31 cellular contexts compared by ENCODE assay signal in the genomic region with DNA sequence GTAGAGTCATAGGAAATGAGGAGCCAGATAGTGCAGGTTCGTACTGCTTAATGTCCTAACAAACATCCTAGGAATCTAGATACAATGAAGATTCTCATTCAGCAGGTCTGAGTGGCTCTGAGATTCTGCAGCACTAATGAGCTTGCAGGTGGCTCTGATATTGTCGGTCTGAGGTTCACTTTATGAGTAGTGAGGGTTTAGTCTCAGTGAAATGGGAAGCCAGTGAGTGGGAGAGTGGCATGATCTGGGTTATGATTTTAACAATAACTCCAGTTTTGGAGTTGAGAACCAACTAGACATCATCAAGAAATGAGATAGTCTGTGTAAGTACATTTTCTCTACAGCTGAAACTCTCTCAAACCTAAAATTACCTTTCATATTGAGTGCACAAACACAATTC.
"Had no signal": no experiment of that assay in that cellular context is flagged by ENCODE, and none has a peak within 500 bp of the region (broad histone marks: within the 10 kb centered on the region; RNA-seq: fewer than 3 reads in every experiment).

No MANE protein-coding gene starts in this region.

- H3K36me3 ChIP-seq: adrenal gland, esophagus muscularis mucosa, gastrocnemius medialis, heart left ventricle had no signal

- H3K4me1 ChIP-seq: adrenal gland, body of pancreas, esophagus muscularis mucosa, foreskin keratinocyte, gastrocnemius medialis, heart left ventricle had no signal

- H3K4me3 ChIP-seq: adrenal gland, body of pancreas, esophagus muscularis mucosa, gastrocnemius medialis, heart left ventricle had no signal

- H3K27ac Mint-ChIP-seq: activated CD4-positive, alpha-beta memory T cell treated with anti-CD3 and anti-CD28 coated beads for 36 hours; activated CD4-positive, alpha-beta T cell treated with anti-CD3 and anti-CD28 coated beads for 36 hours; activated CD4-positive, alpha-beta T cell treated with anti-CD3 and anti-CD28 coated beads, Interleukin-2, amount 10 ng/mL, durations not matched to agents 24 days and 14 days; activated CD8-positive, alpha-beta memory T cell treated with anti-CD3 and anti-CD28 coated beads, Interleukin-2, amount 10 ng/mL, durations not matched to agents 7 days and 5 days; activated CD8-positive, alpha-beta T cell treated with anti-CD3 and anti-CD28 coated beads, Interleukin-2, amount 10 ng/mL, durations not matched to agents 7 days and 5 days; activated naive CD4-positive, alpha-beta T cell treated with anti-CD3 and anti-CD28 coated beads for 36 hours; activated naive CD4-positive, alpha-beta T cell treated with anti-CD3 and anti-CD28 coated beads, Interleukin-2, amount 50 U/mL, for 24 hours; activated naive CD8-positive, alpha-beta T cell treated with anti-CD3 and anti-CD28 coated beads for 36 hours; activated naive CD8-positive, alpha-beta T cell treated with anti-CD3 and anti-CD28 coated beads, Interleukin-2, amount 50 U/mL, for 24 hours; activated T-cell treated with anti-CD3 and anti-CD28 coated beads, Interleukin-2, amount 50 U/mL, for 24 hours; activated T-helper 2 cell treated with anti-CD3 and anti-CD28 coated beads, Interferon-gamma antibody, Interleukin-2, Interleukin-4, amounts not matched to agents 10 μg/mL and 5 μg/mL and 100 μg/mL, durations not matched to agents 14 hours and 24 hours and 36 hours; effector memory CD8-positive, alpha-beta T cell had no signal

- H3K27ac ChIP-seq: adrenal gland, body of pancreas, esophagus muscularis mucosa, foreskin keratinocyte, gastrocnemius medialis, heart left ventricle had no signal

- FAIRE-seq: colon had no signal

- H3K4me3 Mint-ChIP-seq: activated CD4-positive, alpha-beta memory T cell treated with anti-CD3 and anti-CD28 coated beads for 36 hours; activated CD4-positive, alpha-beta T cell treated with anti-CD3 and anti-CD28 coated beads for 36 hours; activated CD4-positive, alpha-beta T cell treated with anti-CD3 and anti-CD28 coated beads, Interleukin-2, amount 10 ng/mL, durations not matched to agents 24 days and 14 days; activated CD8-positive, alpha-beta memory T cell treated with anti-CD3 and anti-CD28 coated beads, Interleukin-2, amount 10 ng/mL, durations not matched to agents 7 days and 5 days; activated CD8-positive, alpha-beta T cell treated with anti-CD3 and anti-CD28 coated beads, Interleukin-2, amount 10 ng/mL, durations not matched to agents 7 days and 5 days; activated naive CD4-positive, alpha-beta T cell treated with anti-CD3 and anti-CD28 coated beads for 36 hours; activated naive CD4-positive, alpha-beta T cell treated with anti-CD3 and anti-CD28 coated beads, Interleukin-2, amount 50 U/mL, for 24 hours; activated naive CD8-positive, alpha-beta T cell treated with anti-CD3 and anti-CD28 coated beads for 36 hours; activated naive CD8-positive, alpha-beta T cell treated with anti-CD3 and anti-CD28 coated beads, Interleukin-2, amount 50 U/mL, for 24 hours; activated T-cell treated with anti-CD3 and anti-CD28 coated beads, Interleukin-2, amount 50 U/mL, for 24 hours; effector memory CD8-positive, alpha-beta T cell had no signal

- H3K36me3 Mint-ChIP-seq: activated CD4-positive, alpha-beta memory T cell treated with anti-CD3 and anti-CD28 coated beads for 36 hours had no signal

- ATAC-seq: activated CD4-positive, alpha-beta T cell treated with anti-CD3 and anti-CD28 coated beads for 36 hours; activated CD8-positive, alpha-beta memory T cell treated with anti-CD3 and anti-CD28 coated beads, Interleukin-2, amount 10 ng/mL, durations not matched to agents 7 days and 5 days; activated CD8-positive, alpha-beta T cell treated with anti-CD3 and anti-CD28 coated beads, Interleukin-2, amount 10 ng/mL, durations not matched to agents 7 days and 5 days; activated naive CD8-positive, alpha-beta T cell treated with anti-CD3 and anti-CD28 coated beads, Interleukin-2, amount 50 U/mL, for 24 hours; body of pancreas; effector memory CD8-positive, alpha-beta T cell; foreskin keratinocyte; gastrocnemius medialis; heart left ventricle had no signal

- H3K27me3 Mint-ChIP-seq: activated naive CD8-positive, alpha-beta T cell treated with anti-CD3 and anti-CD28 coated beads, Interleukin-2, amount 50 U/mL, for 24 hours had no signal

- H3K27me3 ChIP-seq: adrenal gland, body of pancreas, esophagus muscularis mucosa, foreskin keratinocyte, gastrocnemius medialis, heart left ventricle had no signal

- H3K4me1 Mint-ChIP-seq: activated CD4-positive, alpha-beta T cell treated with anti-CD3 and anti-CD28 coated beads for 36 hours; activated CD4-positive, alpha-beta T cell treated with anti-CD3 and anti-CD28 coated beads, Interleukin-2, amount 10 ng/mL, durations not matched to agents 24 days and 14 days; activated naive CD4-positive, alpha-beta T cell treated with anti-CD3 and anti-CD28 coated beads, Interleukin-2, amount 50 U/mL, for 24 hours; activated naive CD8-positive, alpha-beta T cell treated with anti-CD3 and anti-CD28 coated beads for 36 hours; activated naive CD8-positive, alpha-beta T cell treated with anti-CD3 and anti-CD28 coated beads, Interleukin-2, amount 50 U/mL, for 24 hours had no signal

- DNase-seq: activated CD4-positive, alpha-beta memory T cell treated with anti-CD3 and anti-CD28 coated beads for 36 hours; activated CD4-positive, alpha-beta T cell treated with anti-CD3 and anti-CD28 coated beads for 36 hours; activated CD4-positive, alpha-beta T cell treated with anti-CD3 and anti-CD28 coated beads, Interleukin-2, amount 10 ng/mL, durations not matched to agents 24 days and 14 days; activated CD4-positive, CD25-positive, alpha-beta regulatory T cell; activated CD4-positive, CD25-positive, alpha-beta regulatory T cell treated with anti-CD3 and anti-CD28 coated beads, Interleukin-2, amount 50 U/mL, for 72 hours; activated CD8-positive, alpha-beta memory T cell treated with anti-CD3 and anti-CD28 coated beads, Interleukin-2, amount 10 ng/mL, durations not matched to agents 7 days and 5 days; activated CD8-positive, alpha-beta memory T cell treated with anti-CD3 and anti-CD28 coated beads, Interleukin-2, amount 50 U/mL, for 4 hours; activated CD8-positive, alpha-beta T cell treated with anti-CD3 and anti-CD28 coated beads, Interleukin-2, amount 10 ng/mL, durations not matched to agents 7 days and 5 days; activated effector memory CD4-positive, alpha-beta T cell treated with anti-CD3 and anti-CD28 coated beads, Interleukin-2, amount 50 U/mL, for 16 hours; activated naive CD4-positive, alpha-beta T cell treated with anti-CD3 and anti-CD28 coated beads for 36 hours; activated naive CD8-positive, alpha-beta T cell treated with anti-CD3 and anti-CD28 coated beads for 36 hours; activated naive CD8-positive, alpha-beta T cell treated with anti-CD3 and anti-CD28 coated beads, Interleukin-2, amount 50 U/mL, for 24 hours; activated T-cell treated with anti-CD3 and anti-CD28 coated beads, Interleukin-2, amount 50 U/mL, for 24 hours; adrenal gland; amygdala; aorta; body of pancreas; caudate nucleus; cortex of kidney; dermis blood vessel endothelial cell; effector CD4-positive, alpha-beta T cell; effector memory CD8-positive, alpha-beta T cell; erythroblast; foreskin keratinocyte; gastrocnemius medialis; glutamatergic neuron; heart left ventricle had no signal
